Comparison of ENCODE assay signal across 26 cellular contexts in genomic region chr3:69318410-69318809, GRCh38.
"Had no signal": no experiment of that assay in that cellular context is flagged by ENCODE, and none has a peak within 500 bp of the region (broad histone marks: within the 10 kb centered on the region; RNA-seq: fewer than 3 reads in every experiment).

No MANE protein-coding gene starts in this region.

- H3K27me3 ChIP-seq: esophagus muscularis mucosa, foreskin keratinocyte, gastroesophageal sphincter, heart right ventricle, sigmoid colon, stomach, tibial nerve, upper lobe of left lung had no signal

- H3K4me1 ChIP-seq: foreskin keratinocyte, psoas muscle had no signal

- H3K27me3 Mint-ChIP-seq: naive thymus-derived CD8-positive, alpha-beta T cell had no signal

- H3K36me3 Mint-ChIP-seq: immature natural killer cell; naive thymus-derived CD8-positive, alpha-beta T cell; stimulated activated effector memory CD8-positive, alpha-beta T cell treated with anti-CD3 and anti-CD28 coated beads, Interleukin-12 subunit alpha, Interleukin-12 subunit beta, amount 100 ng/mL, for 72 hours had no signal

- H3K27ac Mint-ChIP-seq: naive thymus-derived CD8-positive, alpha-beta T cell; nephron progenitor cell; stimulated activated effector memory CD8-positive, alpha-beta T cell treated with anti-CD3 and anti-CD28 coated beads, Interleukin-12 subunit alpha, Interleukin-12 subunit beta, amount 100 ng/mL, for 72 hours had no signal

- H3K4me3 Mint-ChIP-seq: immature natural killer cell; naive thymus-derived CD8-positive, alpha-beta T cell; nephron progenitor cell; stimulated activated effector memory CD8-positive, alpha-beta T cell treated with anti-CD3 and anti-CD28 coated beads, Interleukin-12 subunit alpha, Interleukin-12 subunit beta, amount 100 ng/mL, for 72 hours had no signal

- H3K4me3 ChIP-seq: coronary artery, esophagus muscularis mucosa, gastroesophageal sphincter, heart right ventricle, lower lobe of right lung, psoas muscle, sigmoid colon, stomach, thoracic aorta, tibial nerve, upper lobe of left lung had no signal

- H3K36me3 ChIP-seq: esophagus muscularis mucosa, gastroesophageal sphincter, lower lobe of right lung, sigmoid colon, stomach, thoracic aorta, tibial nerve, upper lobe of left lung had no signal

- H3K4me1 Mint-ChIP-seq: stimulated activated effector memory CD8-positive, alpha-beta T cell treated with anti-CD3 and anti-CD28 coated beads, Interleukin-12 subunit alpha, Interleukin-12 subunit beta, amount 100 ng/mL, for 72 hours had no signal

- H3K27ac ChIP-seq: esophagus muscularis mucosa, foreskin keratinocyte, gastroesophageal sphincter, lower lobe of right lung, psoas muscle, sigmoid colon, stomach, thoracic aorta, tibial nerve, upper lobe of left lung had no signal

- H3K9me3 ChIP-seq: esophagus muscularis mucosa, gastroesophageal sphincter, heart right ventricle, lower lobe of right lung, psoas muscle, sigmoid colon, stomach, thoracic aorta, tibial nerve, upper lobe of left lung had no signal

- H3K9me3 Mint-ChIP-seq: immature natural killer cell; naive thymus-derived CD8-positive, alpha-beta T cell; nephron progenitor cell; stimulated activated effector memory CD8-positive, alpha-beta T cell treated with anti-CD3 and anti-CD28 coated beads, Interleukin-12 subunit alpha, Interleukin-12 subunit beta, amount 100 ng/mL, for 72 hours had no signal

- DNase-seq: effector CD8-positive, alpha-beta T cell; foreskin keratinocyte; heart right ventricle; hypothalamus; immature natural killer cell; islet precursor cell; kidney glomerular epithelial cell; left ventricle myocardium superior; lower lobe of right lung; naive thymus-derived CD8-positive, alpha-beta T cell; nephron progenitor cell; nucleus accumbens; psoas muscle; right cardiac atrium; sigmoid colon; stimulated activated CD4-positive, alpha-beta T cell treated with anti-CD3 and anti-CD28 coated beads, Interleukin-2, amount 100 ng/mL, for 24 hours; stimulated activated CD4-positive, alpha-beta T cell treated with anti-CD3 and anti-CD28 coated beads, Interleukin-4, amount 100 ng/mL, for 24 hours; stimulated activated naive CD4-positive, alpha-beta T cell treated with Interleukin-2 at 50 U/mL for 16 hours; stomach; upper lobe of left lung had no signal
